ENCODE assay signal across 8 cellular contexts in genomic region chr17:49315551-49315951, GRCh38. TPM values are rescaled to one million over a fixed set of nuclear protein-coding genes. Genes with fewer than 3 reads are reported as not detected.
DNase-seq lines count a peak whose midpoint lies in the region; ATAC-seq and TF ChIP-seq lines count a peak whose summit lies in the region.

No MANE protein-coding gene starts in this region.

- intact Hi-C loops in activated T-helper 1 cell treated with anti-CD3 and anti-CD28 coated beads, Interleukin-12 subunit alpha, Interleukin-12 subunit beta, Interleukin-2, Interleukin-4 antibody, amounts not matched to agents 30 ng/mL and 10 ng/mL and 1 ng/mL, durations not matched to agents 14 hours and 24 hours and 36 hours (cut with micrococcal nuclease): loop anchor here (1.0 to 2.0 kb wide), 5 partner anchors 28 to 241 kb away; no protein-coding TSS in a partner anchor

- no peaks in the 10 kb centered on the region for H3K9me2 ChIP-seq in neural cell (ENCODE audit: insufficient read depth, low read length)

- no peaks in the 10 kb centered on the region for H3K9me3 Mint-ChIP-seq in activated T-helper 1 cell treated with anti-CD3 and anti-CD28 coated beads, Interleukin-12 subunit alpha, Interleukin-12 subunit beta, Interleukin-2, Interleukin-4 antibody, amounts not matched to agents 30 ng/mL and 10 ng/mL and 1 ng/mL, durations not matched to agents 14 hours and 24 hours and 36 hours

- no peaks in the 10 kb centered on the region for H3F3A ChIP-seq in neural cell (ENCODE audit: insufficient read depth, low read length, poor library complexity, severe bottlenecking)

- no peak overlapping the region for H3K9ac ChIP-seq in neural cell (ENCODE audit: low read length)

- H3K36me3 Mint-ChIP-seq in activated T-helper 1 cell treated with anti-CD3 and anti-CD28 coated beads, Interleukin-12 subunit alpha, Interleukin-12 subunit beta, Interleukin-2, Interleukin-4 antibody, amounts not matched to agents 30 ng/mL and 10 ng/mL and 1 ng/mL, durations not matched to agents 14 hours and 24 hours and 36 hours (ENCODE audit: low read depth): peaks cover 11% of the 10 kb centered on the region

- no peaks in the 10 kb centered on the region for H3K79me2 ChIP-seq in neural cell (replicated peaks; ENCODE audit: insufficient read depth, low read length)

- peak overlapping the region; percentile 69 for H3K4me3 Mint-ChIP-seq in activated T-helper 1 cell treated with anti-CD3 and anti-CD28 coated beads, Interleukin-12 subunit alpha, Interleukin-12 subunit beta, Interleukin-2, Interleukin-4 antibody, amounts not matched to agents 30 ng/mL and 10 ng/mL and 1 ng/mL, durations not matched to agents 14 hours and 24 hours and 36 hours

- H3K27me3 Mint-ChIP-seq in activated T-helper 1 cell treated with anti-CD3 and anti-CD28 coated beads, Interleukin-12 subunit alpha, Interleukin-12 subunit beta, Interleukin-2, Interleukin-4 antibody, amounts not matched to agents 30 ng/mL and 10 ng/mL and 1 ng/mL, durations not matched to agents 14 hours and 24 hours and 36 hours (ENCODE audit: insufficient read depth): no peaks in the 10 kb centered on the region

- no peak overlapping the region for H2AFZ ChIP-seq in neural cell (ENCODE audit: low read depth, low read length)

- no peaks in the 10 kb centered on the region for H3K36me3 ChIP-seq in neural cell (ENCODE audit: insufficient read depth, low read length)

- no peaks in the 10 kb centered on the region for H3K27me3 ChIP-seq in neural cell (ENCODE audit: insufficient read depth, low read depth, low read length)

- H3K9me3 ChIP-seq in neural cell (ENCODE audit: low read length): no peaks in the 10 kb centered on the region

- peak; percentile 88 for TF ChIP-seq RAD21 in neural cell (conservative IDR thresholded peaks at IDR 0.05)

- H3K4me3 ChIP-seq in fibroblast of mammary gland (ENCODE audit: control insufficient read depth, low read depth, low read length): no peak overlapping the region
- no peak overlapping the region for H3K4me3 ChIP-seq in neural cell (ENCODE audit: low read length)

- H3K4me1 Mint-ChIP-seq in activated T-helper 1 cell treated with anti-CD3 and anti-CD28 coated beads, Interleukin-12 subunit alpha, Interleukin-12 subunit beta, Interleukin-2, Interleukin-4 antibody, amounts not matched to agents 30 ng/mL and 10 ng/mL and 1 ng/mL, durations not matched to agents 14 hours and 24 hours and 36 hours (ENCODE audit: low read depth): peaks cover 30% of the 10 kb centered on the region

- H4K20me1 ChIP-seq in neural cell (ENCODE audit: insufficient read depth): no peaks in the 10 kb centered on the region

- no peak overlapping the region for H3K27ac ChIP-seq in neural cell (ENCODE audit: low read length)

- peak; percentile 89 for TF ChIP-seq CTCF in fibroblast of mammary gland (conservative IDR thresholded peaks at IDR 0.05; ENCODE audit: control insufficient read depth, insufficient read depth, low read depth, low read length)
- peak; percentile 82 for TF ChIP-seq CTCF in neural cell (IDR thresholded peaks at IDR 0.05; ENCODE audit: poor library complexity, severe bottlenecking)

- H3K27ac Mint-ChIP-seq in activated T-helper 1 cell treated with anti-CD3 and anti-CD28 coated beads, Interleukin-12 subunit alpha, Interleukin-12 subunit beta, Interleukin-2, Interleukin-4 antibody, amounts not matched to agents 30 ng/mL and 10 ng/mL and 1 ng/mL, durations not matched to agents 14 hours and 24 hours and 36 hours: peak overlapping the region; percentile 70

- no peak overlapping the region for H3K4me2 ChIP-seq in neural cell (ENCODE audit: low read length)

- no peak for TF ChIP-seq EP300 in neural cell (conservative IDR thresholded peaks at IDR 0.05; ENCODE audit: poor library complexity, severe bottlenecking)

- DNase-seq in NCI-H187 (lab: John Stamatoyannopoulos, UW): peak; percentile 1 to 3
- DNase-seq in NCI-H187 treated with DMSO at 0.1 percent for 48 hours (lab: John Stamatoyannopoulos, UW): no peak
- DNase-seq in KG1 (lab: John Stamatoyannopoulos, UW): peak; percentile 50
- peak; percentile 83 for DNase-seq in RPMI7951 (ENCODE audit: low read depth)
- DNase-seq in activated T-helper 1 cell treated with anti-CD3 and anti-CD28 coated beads, Interleukin-12 subunit alpha, Interleukin-12 subunit beta, Interleukin-2, Interleukin-4 antibody, amounts not matched to agents 30 ng/mL and 10 ng/mL and 1 ng/mL, durations not matched to agents 14 hours and 24 hours and 36 hours (ENCODE audit: low spot score): peak; percentile 63
- DNase-seq in fibroblast of mammary gland (ENCODE audit: low read depth): peak; percentile 91
- DNase-seq in stimulated activated naive CD8-positive, alpha-beta T cell treated with anti-CD3 and anti-CD28 coated beads, Interleukin-15, Interleukin-2, amounts not matched to agents 100 U/mL and 50 U/mL, for 24 hours: peak; percentile 75

- ATAC-seq in stimulated activated naive CD8-positive, alpha-beta T cell treated with anti-CD3 and anti-CD28 coated beads, Interleukin-15, Interleukin-2, amounts not matched to agents 100 U/mL and 50 U/mL, for 24 hours: peak; percentile 100

TF ChIP-seq in neural cell, 6 proteins besides CTCF, POLR2A, EP300 and RAD21:
- TF ChIP-seq SMC3 (conservative IDR thresholded peaks at IDR 0.05; ENCODE audit: poor library complexity) (peak; percentile 83), REST (IDR thresholded peaks at IDR 0.05; ENCODE audit: borderline replicate concordance) (no peak)

RNA-seq across cellular contexts. Expression of gene ZNF652, which starts 46.5 kb away (rescaled TPM):
- total RNA-seq in RPMI7951 (2014; rRNA removed; shearing (Covaris generic)): 10.9 and 11.4 TPM in 2 replicates
- 6.3 and 7.5 TPM in 2 replicates for total RNA-seq in activated T-helper 1 cell treated with anti-CD3 and anti-CD28 coated beads, Interleukin-12 subunit alpha, Interleukin-12 subunit beta, Interleukin-2, Interleukin-4 antibody, amounts not matched to agents 30 ng/mL and 10 ng/mL and 1 ng/mL, durations not matched to agents 14 hours and 24 hours and 36 hours
- 16.8 and 26.7 TPM in 2 replicates for polyA plus RNA-seq in neural cell
- 48.5 and 64.0 TPM in 2 replicates for polyA minus RNA-seq in neural cell
